In the genomic region with DNA sequence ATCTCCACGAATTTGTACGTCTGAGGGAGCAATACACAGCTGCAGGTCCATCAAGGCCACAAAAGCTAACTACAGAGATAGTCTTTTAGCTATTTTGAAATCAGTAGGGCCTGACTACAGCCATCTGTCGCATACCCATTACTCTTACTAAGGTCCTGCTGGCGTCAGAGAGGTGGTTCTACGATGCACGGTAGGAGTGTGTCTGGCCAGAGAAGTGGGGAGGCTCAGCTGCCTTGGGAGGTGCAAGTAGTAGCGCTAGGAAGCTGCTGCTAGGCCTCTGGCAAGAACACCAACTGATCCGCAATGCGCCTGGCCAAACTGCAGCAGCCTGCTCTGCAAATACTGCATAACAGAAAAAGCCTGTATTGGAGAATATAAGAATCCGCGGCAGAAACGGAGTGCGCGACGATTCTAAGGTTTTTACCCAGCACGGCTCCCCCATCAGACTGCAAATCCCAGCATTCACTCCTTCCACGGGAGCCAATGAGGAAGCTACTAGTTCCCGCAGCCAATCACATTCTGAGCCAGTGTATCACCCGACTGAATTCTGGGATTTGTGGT, we compare ENCODE assay signal across 8 cellular contexts. TPM values are rescaled to one million over a fixed set of nuclear protein-coding genes. Genes with fewer than 3 reads are reported as not detected.
A peak's percentile ranks its signal among the peaks of the same experiment; 100 is the strongest.
DNase-seq lines count a peak whose midpoint lies in the region; ATAC-seq and TF ChIP-seq lines count a peak whose summit lies in the region.

No MANE protein-coding gene starts in this region.

- CTCF ChIA-PET in Calu3 (lab: Charles Lee), result interaction anchor here (0.7 to 2.1 kb wide), 11 partner anchors 9 to 648 kb away, joined by 3 to 12 read pairs (median 4); no protein-coding TSS in a partner anchor

- peaks cover 2% of the 10 kb centered on the region for H3K9me3 Mint-ChIP-seq in Calu3 (ENCODE audit: low read depth, unreplicated experiment)

- peaks cover 33% of the 10 kb centered on the region for H3K36me3 Mint-ChIP-seq in Calu3 (ENCODE audit: insufficient read depth, unreplicated experiment)

- DNase-seq in Calu3 (peak; percentile 91), HS-5 (ENCODE audit: low read depth) (peak; percentile 99), OCI-M2 (lab: John Stamatoyannopoulos, UW; ENCODE audit: unreplicated experiment) (peak; percentile 66), esophagus muscularis mucosa (ENCODE audit: extremely low spot score) (peak; percentile 98), myocyte (ENCODE audit: low read depth) (peak; percentile 99)
- peak; percentile 73 for DNase-seq in activated T-cell treated with anti-CD3 and anti-CD28 coated beads, Interleukin-2, amount 50 U/mL, for 1 hour
- DNase-seq in stimulated activated CD8-positive, alpha-beta memory T cell treated with anti-CD3 and anti-CD28 coated beads, Interleukin-7, amount 100 ng/mL, for 4 hours (ENCODE audit: low read depth in 2 of 2), result peak; percentile 74 to 88

- H3K36me3 ChIP-seq in esophagus muscularis mucosa, result no peaks in the 10 kb centered on the region

- H3K4me1 ChIP-seq in esophagus muscularis mucosa, result peaks cover 31 to 44% (median 37%) of the 10 kb centered on the region in 4 donors

- TSS peak; percentile 71 for BruUV-seq in Calu3 (replicated peaks; lab: Mats Ljungman, UMichigan)

- peak overlapping the region; percentile 75 for H3K4me3 Mint-ChIP-seq in Calu3 (ENCODE audit: low read depth, unreplicated experiment)

- no peaks in the 10 kb centered on the region for H3K27me3 ChIP-seq in esophagus muscularis mucosa

- no peak for TF ChIP-seq POLR2A in esophagus muscularis mucosa (IDR thresholded peaks at IDR 0.05; ENCODE audit: low read depth)

- 4% methylated on average over 19 of the region's 19 CpGs for WGBS in esophagus muscularis mucosa

- TF ChIP-seq CTCF in Calu3 (IDR thresholded peaks at IDR 0.05; ENCODE audit: unreplicated experiment) (no peak), esophagus muscularis mucosa (IDR thresholded peaks at IDR 0.05) (no peak)

- TF ChIP-seq EP300 in esophagus muscularis mucosa (IDR thresholded peaks at IDR 0.05), result no peak

- no peaks in the 10 kb centered on the region for H3K4me1 Mint-ChIP-seq in Calu3 (ENCODE audit: low read depth, unreplicated experiment)

- H3K4me3 ChIP-seq in esophagus muscularis mucosa, result peak overlapping the region; percentile 76 to 95 (median 84)

- H3K27ac ChIP-seq in esophagus muscularis mucosa (replicated peaks in 1 of 4), result peak overlapping the region; percentile 95 to 99 (median 97)

- H3K27ac Mint-ChIP-seq in Calu3 (ENCODE audit: unreplicated experiment), result peak overlapping the region; percentile 99

- peak; percentile 68 for ATAC-seq in GM19468 (IDR thresholded peaks at IDR 0.05; ENCODE audit: extremely low read depth, unreplicated experiment)

- no peaks in the 10 kb centered on the region for H3K27me3 Mint-ChIP-seq in Calu3 (ENCODE audit: unreplicated experiment)

- intact Hi-C loops in Calu3 (cut with micrococcal nuclease; ENCODE audit: unreplicated experiment), result no loop called here
- intact Hi-C loops in esophagus muscularis mucosa (cut with DNase I), result no loop called here

- no peaks in the 10 kb centered on the region for H3K9me3 ChIP-seq in esophagus muscularis mucosa

RNA-seq across cellular contexts. Expression of a gene that starts 0.7 kb away (rescaled TPM):
- total RNA-seq in Calu3 (2022) (182 and 197 TPM in 2 replicates), esophagus muscularis mucosa (10 to 100 TPM; 56.8 to 85.3 (median 75.7) TPM), myocyte (86.0 and 124 TPM in 2 replicates)
- polyA plus RNA-seq in myocyte (2012), result 46.5 TPM

Comparison
In these comparisons a context has a peak if more than half of its experiments do, and no peak if none do; other contexts are left out.
1. Peak in every context shown above with its lines: DNase-seq, ATAC-seq, H3K4me3 ChIP-seq and H3K27ac ChIP-seq.